ENCODE assay signal across 16 cellular contexts in the genomic region with DNA sequence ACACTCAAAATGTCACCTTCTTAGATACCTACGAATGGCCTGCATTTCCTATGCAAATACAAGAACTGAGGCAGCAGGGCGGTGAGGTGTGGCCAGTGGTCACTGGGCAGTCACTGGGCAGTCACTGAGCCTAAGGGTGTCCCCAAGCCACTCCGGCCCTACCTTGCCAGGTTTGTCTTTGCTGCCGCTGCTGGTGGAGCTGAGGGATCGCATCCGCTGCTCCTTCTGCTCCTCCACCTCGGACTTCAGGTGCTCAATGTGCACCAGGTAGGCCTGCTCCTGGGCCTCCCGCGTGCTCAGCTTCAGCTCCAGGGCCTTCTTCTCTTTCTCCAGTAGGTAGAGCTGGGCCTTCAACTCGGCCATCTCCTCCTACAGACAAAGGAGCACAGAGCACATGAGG.
DNase-seq lines count a peak whose midpoint lies in the region; TF ChIP-seq lines count a peak whose summit lies in the region.
"Had no signal": no experiment of that assay in that cellular context is flagged by ENCODE, and none has a peak within 500 bp of the region (broad histone marks: within the 10 kb centered on the region; RNA-seq: fewer than 3 reads in every experiment).

No MANE protein-coding gene starts in this region.

- no peaks in the 10 kb centered on the region for H3K9me2 ChIP-seq in OCI-LY7 (ENCODE audit: insufficient read depth, low read length)

- H3K4me3 Mint-ChIP-seq in dendritic cell treated with granulocyte-macrophage colony-stimulating factor and Interleukin-4, amounts not matched to agents 40 ng/mL and 50 ng/mL, for 4 days: no peak overlapping the region
- H3K4me3 Mint-ChIP-seq: CD4-positive, CD25-positive, alpha-beta regulatory T cell; HFFc6 had no signal

- POLR2A ChIA-PET in OCI-LY7 (lab: Charles Lee): no interaction called here

- H3K36me3 ChIP-seq in BLaER1 treated with 17β-estradiol and CSF1 and Interleukin-3, amounts not matched to agents 10 nM and 100 nM: no peaks in the 10 kb centered on the region
- H3K36me3 ChIP-seq in OCI-LY7 (ENCODE audit: insufficient read depth, low read length): no peaks in the 10 kb centered on the region
- H3K36me3 ChIP-seq in neuronal stem cell (replicated peaks in 1 of 2; ENCODE audit: control insufficient read depth in 2 of 2, insufficient read depth in 2 of 2, low read length in 2 of 2): peaks cover 0 to 40% of the 10 kb centered on the region in 2 donors
- H3K36me3 ChIP-seq in smooth muscle cell (ENCODE audit: low read depth): no peaks in the 10 kb centered on the region
- H3K36me3 ChIP-seq in adrenal gland (replicated peaks in 1 of 2): no peaks in the 10 kb centered on the region
- H3K36me3 ChIP-seq: BLaER1 had no signal

- H3K79me2 ChIP-seq in OCI-LY7 (ENCODE audit: insufficient read depth, low read depth, low read length) (no peaks in the 10 kb centered on the region), smooth muscle cell (ENCODE audit: low read depth) (no peaks in the 10 kb centered on the region)

- H3K36me3 Mint-ChIP-seq in dendritic cell treated with granulocyte-macrophage colony-stimulating factor and Interleukin-4, amounts not matched to agents 40 ng/mL and 50 ng/mL, for 4 days (ENCODE audit: low read depth): no peaks in the 10 kb centered on the region

- no peak for DNase-seq in OCI-LY7 (ENCODE audit: low spot score)
- DNase-seq in neuronal stem cell (ENCODE audit: low spot score): no peak
- no peak for DNase-seq in smooth muscle cell (lab: John Stamatoyannopoulos, UW; ENCODE audit: unreplicated experiment)
- no peak for DNase-seq in adrenal gland
- no peak for DNase-seq in HUDEP-2 (lab: John Stamatoyannopoulos, UW; ENCODE audit: unreplicated experiment in 76 of 76)
- DNase-seq in stimulated activated CD4-positive, alpha-beta T cell treated with anti-CD3 and anti-CD28 coated beads, Interleukin-15, amount 100 ng/mL, for 24 hours: no peak
- DNase-seq: 8988T; AML-193; CD4-positive, CD25-positive, alpha-beta regulatory T cell; DMS53; GF-D8; HCEC 1CT; HFFc6 had no signal

- intact Hi-C loops in OCI-LY7 (cut with micrococcal nuclease; ENCODE audit: unreplicated experiment): loop anchor here (5.0 kb wide), 1 partner anchor 463 kb away; the partner anchor contains the start of gene YTHDC2
- intact Hi-C loops in dendritic cell treated with granulocyte-macrophage colony-stimulating factor and Interleukin-4, amounts not matched to agents 40 ng/mL and 50 ng/mL, for 4 days (cut with micrococcal nuclease): no loop called here
- intact Hi-C loops in adrenal gland (cut with DNase I): no loop called here

- CTCF ChIA-PET in OCI-LY7 (lab: Charles Lee; ENCODE audit: unreplicated experiment): interaction anchor here (0.8 kb wide), 1 partner anchor 10 kb away, joined by 3 read pairs; no protein-coding TSS in a partner anchor

- no peaks in the 10 kb centered on the region for H3K79me1 ChIP-seq in neuronal stem cell (ENCODE audit: low read depth, low read length)

- no peak overlapping the region for H2AK5ac ChIP-seq in neuronal stem cell (ENCODE audit: low read depth, low read length)

- TF ChIP-seq POLR2A in adrenal gland (IDR thresholded peaks at IDR 0.05): no peak

- no peak overlapping the region for H3K9ac ChIP-seq in BLaER1 treated with 17β-estradiol and CSF1 and Interleukin-3, amounts not matched to agents 10 nM and 100 nM
- H3K9ac ChIP-seq in neuronal stem cell (ENCODE audit: low read depth, low read length, poor library complexity): no peak overlapping the region
- H3K9ac ChIP-seq in smooth muscle cell (ENCODE audit: low read depth): no peak overlapping the region
- H3K9ac ChIP-seq: BLaER1 had no signal

- H3K4me2 ChIP-seq in BLaER1 treated with 17β-estradiol and CSF1 and Interleukin-3, amounts not matched to agents 10 nM and 100 nM: peak overlapping the region in 9 of 11 experiments; percentile 68 to 89 (median 81); a peak in 17 of 22 replicates
- H3K4me2 ChIP-seq in OCI-LY7 (ENCODE audit: low read length) (0 out of 2 replicates have a peak overlapping the region, but pooled peaks have one; percentile 66), neuronal stem cell (ENCODE audit: insufficient read depth, low read length, poor library complexity, severe bottlenecking) (no peak overlapping the region), smooth muscle cell (no peak overlapping the region)

- no peaks in the 10 kb centered on the region for H3K9me3 ChIP-seq in BLaER1 treated with 17β-estradiol and CSF1 and Interleukin-3, amounts not matched to agents 10 nM and 100 nM (replicated peaks in 1 of 11)
- H3K9me3 ChIP-seq in OCI-LY7 (ENCODE audit: low read length): no peaks in the 10 kb centered on the region
- no peaks in the 10 kb centered on the region for H3K9me3 ChIP-seq in neuronal stem cell (replicated peaks in 1 of 2; ENCODE audit: control insufficient read depth in 2 of 2, insufficient read depth in 1 of 2, low read depth in 1 of 2, low read length in 2 of 2)
- H3K9me3 ChIP-seq in smooth muscle cell (replicated peaks; ENCODE audit: low read depth): no peaks in the 10 kb centered on the region
- no peaks in the 10 kb centered on the region for H3K9me3 ChIP-seq in adrenal gland (replicated peaks in 1 of 3)
- H3K9me3 ChIP-seq: BLaER1 had no signal

- H4K8ac ChIP-seq in neuronal stem cell (ENCODE audit: low read depth, low read length): no peak overlapping the region

- no peak overlapping the region for H2BK12ac ChIP-seq in neuronal stem cell (ENCODE audit: low read length)

- no peak overlapping the region for H2BK120ac ChIP-seq in neuronal stem cell (ENCODE audit: low read depth, low read length)

- BruUV-seq in OCI-LY7 (replicated peaks; lab: Mats Ljungman, UMichigan): no TSS peak

- no peak overlapping the region for H3K4me3 ChIP-seq in BLaER1 treated with 17β-estradiol and CSF1 and Interleukin-3, amounts not matched to agents 10 nM and 100 nM
- H3K4me3 ChIP-seq in OCI-LY7 (ENCODE audit: low read depth, low read length, poor library complexity, severe bottlenecking): no peak overlapping the region
- H3K4me3 ChIP-seq in neuronal stem cell (ENCODE audit: low read length in 2 of 2): no peak overlapping the region
- no peak overlapping the region for H3K4me3 ChIP-seq in smooth muscle cell
- H3K4me3 ChIP-seq in adrenal gland: no peak overlapping the region
- H3K4me3 ChIP-seq: BLaER1 had no signal

- H3K9me3 Mint-ChIP-seq in dendritic cell treated with granulocyte-macrophage colony-stimulating factor and Interleukin-4, amounts not matched to agents 40 ng/mL and 50 ng/mL, for 4 days: no peaks in the 10 kb centered on the region
- H3K9me3 Mint-ChIP-seq: CD4-positive, CD25-positive, alpha-beta regulatory T cell; HFFc6 had no signal

- no peaks in the 10 kb centered on the region for H3K27me3 ChIP-seq in BLaER1 treated with 17β-estradiol and CSF1 and Interleukin-3, amounts not matched to agents 10 nM and 100 nM
- H3K27me3 ChIP-seq in neuronal stem cell (ENCODE audit: control insufficient read depth in 3 of 3, insufficient read depth in 3 of 3, low read depth in 1 of 3, low read length in 3 of 3): no peaks in the 10 kb centered on the region
- no peaks in the 10 kb centered on the region for H3K27me3 ChIP-seq in smooth muscle cell (ENCODE audit: low read depth)
- no peaks in the 10 kb centered on the region for H3K27me3 ChIP-seq in adrenal gland
- H3K27me3 ChIP-seq: BLaER1 had no signal

- peaks cover 53% of the 10 kb centered on the region for H3K4me1 Mint-ChIP-seq in dendritic cell treated with granulocyte-macrophage colony-stimulating factor and Interleukin-4, amounts not matched to agents 40 ng/mL and 50 ng/mL, for 4 days (ENCODE audit: low read depth)

- TF ChIP-seq CTCF in OCI-LY7 (conservative IDR thresholded peaks at IDR 0.05; ENCODE audit: low read length) (no peak), smooth muscle cell (IDR thresholded peaks at IDR 0.05; ENCODE audit: borderline replicate concordance, insufficient read depth, poor library complexity, severe bottlenecking) (no peak), adrenal gland (IDR thresholded peaks at IDR 0.05) (no peak)

- no peak overlapping the region for H4K91ac ChIP-seq in neuronal stem cell (ENCODE audit: low read depth, low read length, poor library complexity)

- H2BK15ac ChIP-seq in neuronal stem cell (ENCODE audit: low read length): no peak overlapping the region

- no peak overlapping the region for H3K14ac ChIP-seq in neuronal stem cell (ENCODE audit: low read length)

- peak overlapping the region; percentile 13 for H3K23ac ChIP-seq in neuronal stem cell (ENCODE audit: low read depth, low read length, poor library complexity)

- peaks cover 24 to 87% (median 49%) of the 10 kb centered on the region in 10 experiments for H3K4me1 ChIP-seq in BLaER1 treated with 17β-estradiol and CSF1 and Interleukin-3, amounts not matched to agents 10 nM and 100 nM
- H3K4me1 ChIP-seq in OCI-LY7 (ENCODE audit: insufficient read depth, low read length, poor library complexity, severe bottlenecking) (peaks cover 23% of the 10 kb centered on the region), neuronal stem cell (ENCODE audit: control insufficient read depth in 2 of 2, insufficient read depth in 1 of 2, low read depth in 1 of 2, low read length in 2 of 2) (no peaks in the 10 kb centered on the region), smooth muscle cell (ENCODE audit: low read depth) (no peaks in the 10 kb centered on the region), adrenal gland (replicated peaks in 1 of 2) (peaks cover 0 to 24% of the 10 kb centered on the region in 2 donors)

- H3K18ac ChIP-seq in neuronal stem cell (ENCODE audit: low read length): no peak overlapping the region

- H4K20me1 ChIP-seq in BLaER1 treated with 17β-estradiol and CSF1 and Interleukin-3, amounts not matched to agents 10 nM and 100 nM: no peaks in the 10 kb centered on the region
- H4K20me1 ChIP-seq in OCI-LY7 (ENCODE audit: insufficient read depth, low read length) (no peaks in the 10 kb centered on the region), smooth muscle cell (ENCODE audit: low read depth) (no peaks in the 10 kb centered on the region)
- H4K20me1 ChIP-seq: BLaER1 had no signal

- no peak overlapping the region for H2BK5ac ChIP-seq in neuronal stem cell (ENCODE audit: low read length)

- H3F3A ChIP-seq in smooth muscle cell (ENCODE audit: low read depth): no peaks in the 10 kb centered on the region

- H3K27ac ChIP-seq in BLaER1 treated with 17β-estradiol and CSF1 and Interleukin-3, amounts not matched to agents 10 nM and 100 nM: peak overlapping the region in 7 of 11 experiments; percentile 3 to 79 (median 68); a peak in 8 of 22 replicates
- H3K27ac ChIP-seq in OCI-LY7 (ENCODE audit: low read depth, low read length, poor library complexity, severe bottlenecking): no peak overlapping the region
- H3K27ac ChIP-seq in neuronal stem cell (replicated peaks; ENCODE audit: low read length): no peak overlapping the region
- H3K27ac ChIP-seq in smooth muscle cell (ENCODE audit: low read depth): no peak overlapping the region
- H3K27ac ChIP-seq in adrenal gland: no peak overlapping the region

- peak overlapping the region; percentile 23 for H3K27ac Mint-ChIP-seq in dendritic cell treated with granulocyte-macrophage colony-stimulating factor and Interleukin-4, amounts not matched to agents 40 ng/mL and 50 ng/mL, for 4 days
- H3K27ac Mint-ChIP-seq: CD4-positive, CD25-positive, alpha-beta regulatory T cell; HFFc6 had no signal

- no peak overlapping the region for H3K4ac ChIP-seq in neuronal stem cell (ENCODE audit: low read length)

- WGBS in neuronal stem cell (ENCODE audit: extremely low coverage in 2 of 2, insufficient read length in 2 of 2, insufficient replicate concordance in 1 of 2), 2 donors: no CpG with 5 or more reads among the region's 10 CpGs
- 96% methylated on average over 10 of the region's 10 CpGs for WGBS in smooth muscle cell (ENCODE audit: low lambda C conversion rate)
- 95 to 98% (median 97%) methylated on average over 10 of the region's 10 CpGs for WGBS in adrenal gland, 4 donors

- H2AFZ ChIP-seq in OCI-LY7 (ENCODE audit: low read length) (no peak overlapping the region), neuronal stem cell (ENCODE audit: low read length) (no peak overlapping the region), smooth muscle cell (ENCODE audit: low read depth) (no peak overlapping the region)

- no peaks in the 10 kb centered on the region for H3K27me3 Mint-ChIP-seq in dendritic cell treated with granulocyte-macrophage colony-stimulating factor and Interleukin-4, amounts not matched to agents 40 ng/mL and 50 ng/mL, for 4 days
- H3K27me3 Mint-ChIP-seq: CD4-positive, CD25-positive, alpha-beta regulatory T cell had no signal

Comparison
In these comparisons a context has a peak if more than half of its experiments do, and no peak if none do; other contexts are left out.
1. H3K27ac ChIP-seq: peak in BLaER1 treated with 17β-estradiol and CSF1 and Interleukin-3, amounts not matched to agents 10 nM and 100 nM (7 of 11); none in OCI-LY7 (single experiment), neuronal stem cell (single experiment), smooth muscle cell (single experiment) and adrenal gland (0 of 5).
2. H3K4me2 ChIP-seq: peak in BLaER1 treated with 17β-estradiol and CSF1 and Interleukin-3, amounts not matched to agents 10 nM and 100 nM (9 of 11) and OCI-LY7 (single experiment); none in neuronal stem cell (single experiment) and smooth muscle cell (single experiment).